In the genomic region with DNA sequence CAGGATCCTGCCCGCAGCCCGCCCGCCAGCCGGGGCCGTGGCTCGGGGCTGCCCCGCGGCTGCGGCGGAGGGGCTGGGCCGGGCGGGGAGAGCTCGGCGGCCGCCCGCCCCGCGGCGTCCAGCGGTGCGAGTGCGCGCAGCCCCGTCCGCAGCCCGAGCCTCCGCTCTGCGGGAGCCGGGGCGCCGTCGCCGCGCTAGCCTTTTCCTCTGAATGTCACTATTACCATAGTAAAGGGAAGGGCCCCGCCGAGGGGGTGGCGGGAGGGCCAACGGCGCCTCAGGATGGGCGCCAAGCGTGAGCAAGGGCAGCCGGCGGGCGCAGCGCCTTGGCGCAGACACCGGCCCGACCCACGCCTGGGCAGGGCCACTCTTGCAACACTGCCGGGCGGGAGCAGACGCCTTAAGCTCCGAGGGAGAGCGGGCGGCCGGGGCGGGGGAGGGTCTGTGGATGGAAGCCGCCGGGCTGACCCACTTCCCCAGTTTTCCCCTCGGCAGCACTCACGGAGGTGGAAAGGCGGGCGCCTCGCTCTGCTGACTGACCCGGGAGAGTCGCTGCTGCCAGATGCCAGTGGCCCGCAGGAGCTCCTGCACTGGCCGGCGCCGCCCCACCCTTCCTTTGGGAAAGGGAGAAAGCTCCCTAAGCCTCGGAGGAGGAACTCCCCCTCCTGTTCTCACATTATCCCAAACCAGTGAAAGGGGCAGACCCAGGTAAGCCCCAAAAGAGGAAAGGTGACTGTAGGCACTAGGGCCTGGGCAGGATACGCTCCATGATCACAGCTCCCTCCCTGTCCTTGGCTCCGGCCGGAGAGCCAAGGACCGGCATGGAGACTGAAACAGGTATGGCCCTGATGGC, we compare ENCODE assay signal across 1 cellular context.
TF ChIP-seq lines count a peak whose summit lies in the region.

No MANE protein-coding gene starts in this region.

TF ChIP-seq in HEK293T, 16 proteins besides CTCF, POLR2A, EP300 and RAD21 (continued from another document):
- no peak for TF ChIP-seq ELF4 (IDR thresholded peaks at IDR 0.05)
